In the genomic region with DNA sequence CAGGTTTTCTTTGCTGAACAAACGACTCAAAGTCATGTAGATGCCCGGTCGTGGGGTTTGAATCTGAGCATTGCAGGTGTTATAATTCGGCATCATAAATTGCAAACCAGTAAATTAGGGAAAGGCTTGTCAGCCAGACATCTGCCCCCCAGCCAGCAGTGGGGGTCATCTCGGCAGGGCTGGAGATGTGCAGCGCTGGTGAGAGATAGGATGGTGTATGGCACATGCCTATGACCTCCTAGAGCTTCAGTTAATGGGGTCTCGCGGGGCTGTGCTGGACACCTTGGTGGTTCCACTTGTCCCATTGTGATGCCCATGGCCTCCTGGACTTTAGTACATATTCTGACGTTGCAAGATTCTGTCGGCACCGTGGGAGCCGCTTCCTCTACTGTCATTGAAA, we compare ENCODE assay signal across 8 cellular contexts.
DNase-seq lines count a peak whose midpoint lies in the region; ATAC-seq, FAIRE-seq and TF ChIP-seq lines count a peak whose summit lies in the region.
"Not testable (repeated sequence)": the region's sequence is repeated elsewhere in the genome, so short reads cannot be mapped to it uniquely, and the experiment has no call there.

No MANE protein-coding gene starts in this region.

- intact Hi-C loops in left ventricle myocardium superior (cut with micrococcal nuclease) = not testable (repeated sequence)

- H3K36me3 ChIP-seq in GM23338 (ENCODE audit: insufficient read depth); small intestine (ENCODE audit: control insufficient read depth in 2 of 2, insufficient read depth in 2 of 2, low read length in 2 of 2): not testable (repeated sequence)

- H3K9me3 Mint-ChIP-seq in GM23338 = not testable (repeated sequence)

- not testable (repeated sequence) for H3F3A ChIP-seq in GM23338 (replicated peaks; ENCODE audit: low read depth)

- not testable (repeated sequence) for H3K4me1 Mint-ChIP-seq in GM23338, T-helper 17 cell

- not testable (repeated sequence) for H3K4me3 Mint-ChIP-seq in GM23338, T-helper 17 cell

- not testable (repeated sequence) for H3K4me3 ChIP-seq in AG10803 (ENCODE audit: low read length); GM23338; small intestine (ENCODE audit: low read depth in 1 of 2, low read length in 2 of 2)
- peak overlapping the region; percentile 24 for H3K4me3 ChIP-seq in coronary artery

- H3K27me3 ChIP-seq in GM23338 (ENCODE audit: insufficient read depth); small intestine (ENCODE audit: control insufficient read depth in 2 of 2, insufficient read depth in 2 of 2, low read length in 2 of 2): not testable (repeated sequence)

- not testable (repeated sequence) for H3K79me2 ChIP-seq in GM23338 (replicated peaks; ENCODE audit: insufficient read depth)

- H3K9me2 ChIP-seq in GM23338 (ENCODE audit: insufficient read depth) = not testable (repeated sequence)

- not testable (repeated sequence) for H3K4me2 ChIP-seq in GM23338

- H3K4me1 ChIP-seq in GM23338 (ENCODE audit: insufficient read depth); small intestine (ENCODE audit: control insufficient read depth in 2 of 2, insufficient read depth in 1 of 2, low read depth in 1 of 2, low read length in 1 of 2): not testable (repeated sequence)

- not testable (repeated sequence) for FAIRE-seq in small intestine (lab: Jason Lieb, UNC)

- not testable (repeated sequence) for DNase-seq in AG10803 (ENCODE audit: low read depth)
- DNase-seq in GM23338 (ENCODE audit: low spot score) (peak; percentile 3), T-helper 17 cell (peak in 2 of 3 donors; percentile 8 to 14), coronary artery (ENCODE audit: low spot score) (peak; percentile 76), left ventricle myocardium superior (peak; percentile 48), mucosa of gallbladder (ENCODE audit: low spot score) (peak; percentile 28), small intestine (peak; percentile 21)
- DNase-seq in activated effector memory CD4-positive, alpha-beta T cell treated with anti-CD3 and anti-CD28 coated beads, Interleukin-2, amount 50 U/mL, for 16 hours = peak; percentile 69

- H3K27ac Mint-ChIP-seq in GM23338 = not testable (repeated sequence)
- peak overlapping the region; percentile 47 for H3K27ac Mint-ChIP-seq in T-helper 17 cell

- not testable (repeated sequence) for ATAC-seq in GM23338, T-helper 17 cell, left ventricle myocardium superior

- H2AFZ ChIP-seq in GM23338 = not testable (repeated sequence)

- H3K36me3 Mint-ChIP-seq in GM23338 (ENCODE audit: low read depth); T-helper 17 cell (ENCODE audit: low read depth): not testable (repeated sequence)

- not testable (repeated sequence) for H3K27ac ChIP-seq in GM23338 (ENCODE audit: low read depth); coronary artery; small intestine (ENCODE audit: low read depth in 1 of 2, low read length in 1 of 2)

- not testable (repeated sequence) for H3K27me3 Mint-ChIP-seq in GM23338 (ENCODE audit: insufficient read depth, low read depth, poor library complexity); T-helper 17 cell

- TF ChIP-seq CTCF in AG10803 (conservative IDR thresholded peaks at IDR 0.05; ENCODE audit: low read length) (peak; percentile 32), GM23338 (conservative IDR thresholded peaks at IDR 0.05; ENCODE audit: low read depth in 2 of 2) (peak in 1 of 2 experiments; percentile 28; a peak in 1 of 4 replicates)
- TF ChIP-seq CTCF in coronary artery (IDR thresholded peaks at IDR 0.05) = not testable (repeated sequence)

- 17 to 32% (median 24%) methylated on average over 12 of the region's 12 CpGs for WGBS in small intestine, 3 donors

- not testable (repeated sequence) for H3K9me3 ChIP-seq in T-helper 17 cell (ENCODE audit: control insufficient read depth, low read length, poor library complexity, severe bottlenecking); small intestine (ENCODE audit: control insufficient read depth, low read depth)

- H4K20me1 ChIP-seq in GM23338 (replicated peaks; ENCODE audit: insufficient read depth) = not testable (repeated sequence)
